Comparison of ENCODE assay signal across 9 cellular contexts in genomic region chr2:231057590-231057989, GRCh38. TPM values are rescaled to one million over a fixed set of nuclear protein-coding genes. Genes with fewer than 3 reads are reported as not detected.
DNase-seq lines count a peak whose midpoint lies in the region; ATAC-seq and TF ChIP-seq lines count a peak whose summit lies in the region.
"Had no signal": no experiment of that assay in that cellular context is flagged by ENCODE, and none has a peak within 500 bp of the region (broad histone marks: within the 10 kb centered on the region; RNA-seq: fewer than 3 reads in every experiment).

No MANE protein-coding gene starts in this region.

- H3K36me3 Mint-ChIP-seq in endodermal cell (ENCODE audit: low read depth), result peaks cover 16% of the 10 kb centered on the region

- peak overlapping the region; percentile 94 for H3K9ac ChIP-seq in NT2/D1 (ENCODE audit: insufficient read length, low read depth)
- H3K9ac ChIP-seq in endodermal cell (ENCODE audit: extremely low read depth, low read length, poor library complexity, severe bottlenecking), result peak overlapping the region; percentile 97

- ATAC-seq in GM18498 (IDR thresholded peaks at IDR 0.05; ENCODE audit: unreplicated experiment) (no peak), GM18907 (IDR thresholded peaks at IDR 0.05; ENCODE audit: unreplicated experiment) (no peak), HG03378 (IDR thresholded peaks at IDR 0.05; ENCODE audit: unreplicated experiment) (no peak)

- peak overlapping the region; percentile 34 for H2AFZ ChIP-seq in osteoblast (ENCODE audit: low read length)

- H3K4me3 ChIP-seq in NT2/D1 (ENCODE audit: insufficient read length, low read depth), result peak overlapping the region; percentile 94
- H3K4me3 ChIP-seq in endodermal cell (ENCODE audit: low read length), result peak overlapping the region; percentile 94
- H3K4me3 ChIP-seq in osteoblast (ENCODE audit: insufficient read depth, low read length), result peak overlapping the region; percentile 92

- H3K4me3 Mint-ChIP-seq in endodermal cell, result peak overlapping the region; percentile 82

- no peaks in the 10 kb centered on the region for H3K9me3 Mint-ChIP-seq in endodermal cell

- H3K27ac ChIP-seq in endodermal cell (ENCODE audit: low read depth, low read length) (no peak overlapping the region), osteoblast (ENCODE audit: low read depth, low read length) (peak overlapping the region; percentile 91)

- H3K9me3 ChIP-seq in NT2/D1 (ENCODE audit: insufficient read depth, low read length) (no peaks in the 10 kb centered on the region), endodermal cell (ENCODE audit: control insufficient read depth, low read length) (no peaks in the 10 kb centered on the region), osteoblast (ENCODE audit: low read depth, low read length) (no peaks in the 10 kb centered on the region)

- H3K27me3 ChIP-seq in NT2/D1 (ENCODE audit: insufficient read depth, insufficient read length) (peaks cover 13% of the 10 kb centered on the region), endodermal cell (ENCODE audit: control insufficient read depth, insufficient read depth, low read length, poor library complexity, severe bottlenecking) (peaks cover 4% of the 10 kb centered on the region), osteoblast (ENCODE audit: insufficient read depth, low read length) (no peaks in the 10 kb centered on the region)

- H3K36me3 ChIP-seq in NT2/D1 (ENCODE audit: insufficient read depth, insufficient read length, low read length) (peaks cover 23% of the 10 kb centered on the region), endodermal cell (ENCODE audit: control insufficient read depth, insufficient read depth, low read length) (peaks cover 36% of the 10 kb centered on the region), osteoblast (ENCODE audit: insufficient read depth, low read length) (peaks cover 16% of the 10 kb centered on the region)

- peaks cover 20% of the 10 kb centered on the region for H3K27me3 Mint-ChIP-seq in endodermal cell (ENCODE audit: insufficient read depth)

- peaks cover 17% of the 10 kb centered on the region for H3K4me1 Mint-ChIP-seq in endodermal cell

- WGBS in endodermal cell (ENCODE audit: insufficient coverage in 1 of 2, insufficient read length in 1 of 2), 2 experiments, result 6 to 7% methylated on average over 6 to 10 of the region's 10 CpGs

- peak overlapping the region; percentile 99 for H3K4me2 ChIP-seq in osteoblast (ENCODE audit: insufficient read depth, low read length)

- H3K4me1 ChIP-seq in NT2/D1 (ENCODE audit: insufficient read depth, insufficient read length), result no peaks in the 10 kb centered on the region
- H3K4me1 ChIP-seq in endodermal cell (ENCODE audit: control insufficient read depth, insufficient read depth, low read length), result no peaks in the 10 kb centered on the region
- peaks cover 28% of the 10 kb centered on the region for H3K4me1 ChIP-seq in osteoblast (ENCODE audit: insufficient read depth, low read length)

- H4K20me1 ChIP-seq in osteoblast (ENCODE audit: insufficient read depth, low read length), result peaks cover 30% of the 10 kb centered on the region

- TF ChIP-seq CTCF in endodermal cell (conservative IDR thresholded peaks at IDR 0.05) (no peak), osteoblast (IDR thresholded peaks at IDR 0.05; ENCODE audit: extremely low read depth, low read depth, low read length) (no peak)

- peak overlapping the region; percentile 37 for H3K27ac Mint-ChIP-seq in endodermal cell

- H3K79me2 ChIP-seq in osteoblast (ENCODE audit: insufficient read depth, low read length), result peaks cover 59% of the 10 kb centered on the region

- DNase-seq in DMS 273 (lab: John Stamatoyannopoulos, UW; ENCODE audit: unreplicated experiment), result peak; percentile 51
- DNase-seq in NT2/D1 (ENCODE audit: low read depth, low spot score), result no peak
- no peak for DNase-seq in endodermal cell
- DNase-seq in osteoblast (ENCODE audit: insufficient read length, low spot score, missing footprints), result no peak
- DNase-seq in SIG-M5 (lab: John Stamatoyannopoulos, UW), result no peak

RNA-seq across cellular contexts. Expression of gene PSMD1, which starts 0.9 kb away (rescaled TPM):
- total RNA-seq in endodermal cell (100 to 1,000 TPM; 148 to 158 TPM), osteoblast (112 TPM in 2 replicates)
- 102 TPM for polyA plus RNA-seq in endodermal cell (2013, experiment 1 of 2)
- polyA plus RNA-seq in endodermal cell (2013, experiment 2 of 2), result 99.3 TPM

RNA-seq across cellular contexts. Expression of gene C2orf72, which starts 20.3 kb away (rescaled TPM):
- 1 to 10 TPM; 1.8 to 3.9 TPM for total RNA-seq in endodermal cell
- 2.0 TPM for polyA plus RNA-seq in endodermal cell (2013, experiment 1 of 2)
- polyA plus RNA-seq in endodermal cell (2013, experiment 2 of 2), result 1.9 TPM
- total RNA-seq in osteoblast, result not detected in 2 replicates
- total RNA-seq: pulmonary artery endothelial cell had no signal
